1 cellular context compared by ENCODE assay signal in genomic region chr3:15497984-15498383, GRCh38.
TF ChIP-seq lines count a peak whose summit lies in the region.

No MANE protein-coding gene starts in this region.

TF ChIP-seq in H1, 55 proteins besides CTCF, POLR2A, EP300 and RAD21:
- TF ChIP-seq FOSL1 (IDR thresholded peaks at IDR 0.05; ENCODE audit: insufficient read depth, low read depth, low read length): no peak
